Comparison of ENCODE assay signal across 25 cellular contexts in the genomic region with DNA sequence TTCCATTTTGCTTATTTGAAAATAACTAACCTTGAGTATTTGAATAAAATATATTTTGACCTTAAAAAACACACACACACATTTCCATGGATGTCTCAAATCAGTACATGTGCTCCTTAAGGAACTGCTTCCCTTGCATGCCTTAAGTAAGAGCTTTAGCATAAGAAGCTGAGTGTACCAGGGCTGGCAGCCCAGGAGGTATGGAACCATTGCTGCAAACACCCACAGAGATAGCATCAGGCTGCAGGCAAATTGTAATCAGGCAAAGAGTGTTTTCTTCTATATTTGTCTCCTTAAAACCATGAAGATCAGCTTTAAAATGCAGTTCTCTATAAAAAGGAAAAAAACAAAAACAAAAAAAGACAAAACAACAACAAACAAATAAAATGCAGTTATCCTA.
"Had no signal": no experiment of that assay in that cellular context is flagged by ENCODE, and none has a peak within 500 bp of the region (broad histone marks: within the 10 kb centered on the region; RNA-seq: fewer than 3 reads in every experiment).

No MANE protein-coding gene starts in this region.

- H3K36me3 Mint-ChIP-seq: naive B cell; natural killer cell treated with Interleukin-12 subunit alpha and Interleukin-12 subunit beta and Interleukin-15 and Interleukin-18, amount 100 ng/mL, for 72 hours; stimulated activated memory B cell treated with anti-CD40 and anti-IgM and Interleukin-4, amounts not matched to agents 10 μg/mL and 1 μg/mL and 100 μg/mL, for 72 hours had no signal

- H3K27me3 Mint-ChIP-seq: naive B cell; natural killer cell treated with Interleukin-12 subunit alpha and Interleukin-12 subunit beta and Interleukin-15 and Interleukin-18, amount 100 ng/mL, for 72 hours; stimulated activated memory B cell treated with anti-CD40 and anti-IgM and Interleukin-4, amounts not matched to agents 10 μg/mL and 1 μg/mL and 100 μg/mL, for 72 hours had no signal

- H3K9me3 Mint-ChIP-seq: naive B cell; natural killer cell treated with Interleukin-12 subunit alpha and Interleukin-12 subunit beta and Interleukin-15 and Interleukin-18, amount 100 ng/mL, for 72 hours; neural crest cell; stimulated activated memory B cell treated with anti-CD40 and anti-IgM and Interleukin-4, amounts not matched to agents 10 μg/mL and 1 μg/mL and 100 μg/mL, for 72 hours had no signal

- H3K4me3 ChIP-seq: esophagus muscularis mucosa, heart right ventricle, lower lobe of right lung, mucosa of descending colon, psoas muscle, sigmoid colon, spleen, thoracic aorta, tibial nerve, upper lobe of right lung, uterus had no signal

- DNase-seq: effector memory CD4-positive, alpha-beta T cell; foreskin melanocyte; glutamatergic neuron; heart right ventricle; left ventricle myocardium superior; lower lobe of right lung; mucosa of descending colon; naive B cell; psoas muscle; right cardiac atrium; sigmoid colon; spleen; stimulated activated CD4-positive, alpha-beta T cell treated with anti-CD3 and anti-CD28 coated beads, Interleukin-4, amount 100 ng/mL, for 4 hours; stimulated activated naive CD8-positive, alpha-beta T cell treated with anti-CD3 and anti-CD28 coated beads, Interleukin-15, Interleukin-2, amounts not matched to agents 100 U/mL and 50 U/mL, for 24 hours; substantia nigra; upper lobe of right lung; uterus had no signal

- H3K4me1 Mint-ChIP-seq: neural crest cell; stimulated activated memory B cell treated with anti-CD40 and anti-IgM and Interleukin-4, amounts not matched to agents 10 μg/mL and 1 μg/mL and 100 μg/mL, for 72 hours had no signal

- H3K4me3 Mint-ChIP-seq: naive B cell; natural killer cell treated with Interleukin-12 subunit alpha and Interleukin-12 subunit beta and Interleukin-15 and Interleukin-18, amount 100 ng/mL, for 72 hours; neural crest cell; stimulated activated memory B cell treated with anti-CD40 and anti-IgM and Interleukin-4, amounts not matched to agents 10 μg/mL and 1 μg/mL and 100 μg/mL, for 72 hours had no signal

- H3K27ac Mint-ChIP-seq: naive B cell; natural killer cell treated with Interleukin-12 subunit alpha and Interleukin-12 subunit beta and Interleukin-15 and Interleukin-18, amount 100 ng/mL, for 72 hours; stimulated activated memory B cell treated with anti-CD40 and anti-IgM and Interleukin-4, amounts not matched to agents 10 μg/mL and 1 μg/mL and 100 μg/mL, for 72 hours had no signal

- ATAC-seq: heart right ventricle; left ventricle myocardium superior; lower lobe of right lung; mucosa of descending colon; natural killer cell treated with Interleukin-12 subunit alpha and Interleukin-12 subunit beta and Interleukin-15 and Interleukin-18, amount 100 ng/mL, for 72 hours; psoas muscle; right cardiac atrium; stimulated activated memory B cell treated with anti-CD40 and anti-IgM and Interleukin-4, amounts not matched to agents 10 μg/mL and 1 μg/mL and 100 μg/mL, for 72 hours; stimulated activated naive CD8-positive, alpha-beta T cell treated with anti-CD3 and anti-CD28 coated beads, Interleukin-15, Interleukin-2, amounts not matched to agents 100 U/mL and 50 U/mL, for 24 hours; upper lobe of right lung had no signal

- H3K27me3 ChIP-seq: esophagus muscularis mucosa, heart right ventricle, neutrophil, sigmoid colon, spleen, tibial nerve, upper lobe of right lung, uterus had no signal

- H3K36me3 ChIP-seq: esophagus muscularis mucosa, heart right ventricle, lower lobe of right lung, neutrophil, sigmoid colon, spleen, thoracic aorta, tibial nerve, upper lobe of right lung, uterus had no signal

- H3K27ac ChIP-seq: esophagus muscularis mucosa, heart right ventricle, lower lobe of right lung, neutrophil, parathyroid adenoma, psoas muscle, sigmoid colon, spleen, thoracic aorta, tibial nerve, upper lobe of right lung, uterus had no signal
